In genomic region chr7:28904539-28905143, GRCh38 we compare ENCODE assay signal across 12 cellular contexts. TPM values are rescaled to one million over a fixed set of nuclear protein-coding genes. Genes with fewer than 3 reads are reported as not detected.
A peak's percentile ranks its signal among the peaks of the same experiment; 100 is the strongest.
DNase-seq lines count a peak whose midpoint lies in the region; ATAC-seq, FAIRE-seq and TF ChIP-seq lines count a peak whose summit lies in the region.
"Had no signal": no experiment of that assay in that cellular context is flagged by ENCODE, and none has a peak within 500 bp of the region (broad histone marks: within the 10 kb centered on the region; RNA-seq: fewer than 3 reads in every experiment).

No MANE protein-coding gene starts in this region.

- H3K9me3 Mint-ChIP-seq in natural killer cell treated with Interleukin-12 subunit alpha and Interleukin-12 subunit beta and Interleukin-15 and Interleukin-18, amount 100 ng/mL, for 72 hours: no peaks in the 10 kb centered on the region
- H3K9me3 Mint-ChIP-seq: activated T-helper 1 cell treated with anti-CD3 and anti-CD28 coated beads, Interleukin-12 subunit alpha, Interleukin-12 subunit beta, Interleukin-2, Interleukin-4 antibody, amounts not matched to agents 30 ng/mL and 10 ng/mL and 1 ng/mL, durations not matched to agents 14 hours and 24 hours and 36 hours; memory B cell had no signal

- no peak for TF ChIP-seq EP300 in A549 (IDR thresholded peaks at IDR 0.05)

- no peak overlapping the region for H3K56ac ChIP-seq in mesendoderm (ENCODE audit: low read length)

- H3K27me3 ChIP-seq in Loucy (ENCODE audit: insufficient read depth, low read length, poor library complexity, severe bottlenecking) (no peaks in the 10 kb centered on the region), mammary epithelial cell (ENCODE audit: insufficient read depth, low read length) (peaks cover 4% of the 10 kb centered on the region), mesendoderm (ENCODE audit: insufficient read depth, low read length, poor library complexity) (no peaks in the 10 kb centered on the region)
- H3K27me3 ChIP-seq: BLaER1 treated with 17β-estradiol and CSF1 and Interleukin-3, amounts not matched to agents 10 nM and 100 nM had no signal

- H4K8ac ChIP-seq in mesendoderm (ENCODE audit: low read depth, low read length): peak overlapping the region; percentile 56

- TF ChIP-seq CTCF in A549 (IDR thresholded peaks at IDR 0.05) (no peak), Loucy (conservative IDR thresholded peaks at IDR 0.05; ENCODE audit: low read length) (no peak), mammary epithelial cell (conservative IDR thresholded peaks at IDR 0.05 in 1 of 2, IDR thresholded peaks at IDR 0.05 in 1 of 2; ENCODE audit: extremely low read depth in 1 of 2, insufficient read depth in 1 of 2, low read depth in 1 of 2, low read length in 2 of 2) (no peak)

- no peak overlapping the region for H2AK5ac ChIP-seq in mesendoderm (ENCODE audit: low read length)

- H3K36me3 ChIP-seq in Loucy (ENCODE audit: insufficient read depth, low read length): no peaks in the 10 kb centered on the region
- no peaks in the 10 kb centered on the region for H3K36me3 ChIP-seq in mammary epithelial cell (ENCODE audit: insufficient read depth, low read length)
- H3K36me3 ChIP-seq in mesendoderm (ENCODE audit: control insufficient read depth, insufficient read depth, low read length): no peaks in the 10 kb centered on the region
- H3K36me3 ChIP-seq: BLaER1 treated with 17β-estradiol and CSF1 and Interleukin-3, amounts not matched to agents 10 nM and 100 nM had no signal

- CTCF ChIA-PET in A549 (lab: Yijun Ruan, JAX): interaction anchor here (1.0 to 10.6 kb wide), 4 partner anchors 17 to 202 kb away, joined by 3 to 83 read pairs (median 5); no protein-coding TSS in a partner anchor
- CTCF ChIA-PET in mammary epithelial cell (lab: Charles Lee; ENCODE audit: low non-redundant PET): no interaction called here

- H3K79me1 ChIP-seq in mesendoderm (ENCODE audit: low read length): no peaks in the 10 kb centered on the region

- no peak for DNase-seq in A549 (ENCODE audit: low read depth in 1 of 2, low spot score in 1 of 2)
- no peak for DNase-seq in mammary epithelial cell
- peak; percentile 32 for DNase-seq in mesendoderm
- DNase-seq in natural killer cell treated with Interleukin-12 subunit alpha and Interleukin-12 subunit beta and Interleukin-15 and Interleukin-18, amount 100 ng/mL, for 72 hours (ENCODE audit: low spot score): no peak
- DNase-seq: T-helper 2 cell had no signal

- H3K18ac ChIP-seq in mesendoderm (ENCODE audit: low read length): no peak overlapping the region

- H3K4me2 ChIP-seq in A549 (peak overlapping the region; percentile 51), Loucy (ENCODE audit: low read depth, low read length, poor library complexity, severe bottlenecking) (no peak overlapping the region), mammary epithelial cell (ENCODE audit: insufficient read depth, low read depth, low read length) (peak overlapping the region; percentile 65), mesendoderm (ENCODE audit: low read length) (no peak overlapping the region)

- H3K4me3 ChIP-seq in A549 (no peak overlapping the region), Loucy (ENCODE audit: low read length, poor library complexity, severe bottlenecking) (no peak overlapping the region), mammary epithelial cell (replicated peaks in 1 of 3; ENCODE audit: insufficient read depth in 1 of 3, low read depth in 2 of 3, low read length in 3 of 3) (peak overlapping the region in 1 of 3 experiments; percentile 21), mesendoderm (ENCODE audit: low read length) (no peak overlapping the region)
- H3K4me3 ChIP-seq: BLaER1 treated with 17β-estradiol and CSF1 and Interleukin-3, amounts not matched to agents 10 nM and 100 nM had no signal

- no peaks in the 10 kb centered on the region for H3F3A ChIP-seq in Loucy (ENCODE audit: low read depth)

- H3K79me2 ChIP-seq in Loucy (ENCODE audit: insufficient read depth, low read length): no peaks in the 10 kb centered on the region
- H3K79me2 ChIP-seq in mammary epithelial cell (ENCODE audit: insufficient read depth, low read length): no peaks in the 10 kb centered on the region
- H3K79me2 ChIP-seq in mesendoderm (ENCODE audit: control insufficient read depth, insufficient read depth, low read length): no peaks in the 10 kb centered on the region

- no peaks in the 10 kb centered on the region for H4K20me1 ChIP-seq in Loucy (ENCODE audit: insufficient read depth, low read length, poor library complexity, severe bottlenecking)
- no peaks in the 10 kb centered on the region for H4K20me1 ChIP-seq in mammary epithelial cell (ENCODE audit: insufficient read depth, low read length)
- H4K20me1 ChIP-seq: BLaER1 treated with 17β-estradiol and CSF1 and Interleukin-3, amounts not matched to agents 10 nM and 100 nM had no signal

- TF ChIP-seq RAD21 in A549 (conservative IDR thresholded peaks at IDR 0.05 in 1 of 2, IDR thresholded peaks at IDR 0.05 in 1 of 2): no peak

- no peak overlapping the region for H2BK5ac ChIP-seq in mesendoderm (ENCODE audit: low read length)

- WGBS in A549 (ENCODE audit: missing lambda C conversion rate): 42% methylated on average over 12 of the region's 12 CpGs
- 62% methylated on average over 12 of the region's 12 CpGs for whole genome bisulfite sequencing in mammary epithelial cell (ENCODE audit: low coverage, missing lambda C conversion rate)
- WGBS in mesendoderm (ENCODE audit: extremely low coverage, insufficient coverage, low lambda C conversion rate): no CpG with 5 or more reads among the region's 12 CpGs

- peaks cover 21 to 36% of the 10 kb centered on the region in 2 donors for H3K27me3 Mint-ChIP-seq in natural killer cell treated with Interleukin-12 subunit alpha and Interleukin-12 subunit beta and Interleukin-15 and Interleukin-18, amount 100 ng/mL, for 72 hours

- H3K4ac ChIP-seq in mesendoderm (ENCODE audit: low read depth, low read length): no peak overlapping the region

- H3K23ac ChIP-seq in mesendoderm (ENCODE audit: low read length): no peak overlapping the region

- H3K4me3 Mint-ChIP-seq in natural killer cell treated with Interleukin-12 subunit alpha and Interleukin-12 subunit beta and Interleukin-15 and Interleukin-18, amount 100 ng/mL, for 72 hours: no peak overlapping the region
- H3K4me3 Mint-ChIP-seq: activated T-helper 1 cell treated with anti-CD3 and anti-CD28 coated beads, Interleukin-12 subunit alpha, Interleukin-12 subunit beta, Interleukin-2, Interleukin-4 antibody, amounts not matched to agents 30 ng/mL and 10 ng/mL and 1 ng/mL, durations not matched to agents 14 hours and 24 hours and 36 hours; memory B cell had no signal

- no peaks in the 10 kb centered on the region for H3K36me3 Mint-ChIP-seq in natural killer cell treated with Interleukin-12 subunit alpha and Interleukin-12 subunit beta and Interleukin-15 and Interleukin-18, amount 100 ng/mL, for 72 hours

- H2BK15ac ChIP-seq in mesendoderm (replicated peaks; ENCODE audit: low read depth): no peak overlapping the region

- H3K9ac ChIP-seq in Loucy (ENCODE audit: low read depth, low read length, poor library complexity, severe bottlenecking) (no peak overlapping the region), mammary epithelial cell (ENCODE audit: insufficient read depth, low read length) (no peak overlapping the region), mesendoderm (ENCODE audit: low read length) (no peak overlapping the region)
- H3K9ac ChIP-seq: BLaER1 treated with 17β-estradiol and CSF1 and Interleukin-3, amounts not matched to agents 10 nM and 100 nM had no signal

- H3K4me1 ChIP-seq in A549 (no peaks in the 10 kb centered on the region), Loucy (ENCODE audit: insufficient read depth, low read length, poor library complexity, severe bottlenecking) (no peaks in the 10 kb centered on the region), mammary epithelial cell (ENCODE audit: insufficient read depth, low read length) (no peaks in the 10 kb centered on the region), mesendoderm (ENCODE audit: control insufficient read depth, low read depth, low read length) (no peaks in the 10 kb centered on the region)
- H3K4me1 ChIP-seq: BLaER1 treated with 17β-estradiol and CSF1 and Interleukin-3, amounts not matched to agents 10 nM and 100 nM had no signal

- in situ Hi-C loops in mammary epithelial cell (cut with MboI; ENCODE audit: low sequenced_read_pairs in 2 of 2): no loop called here

- no peak for FAIRE-seq in A549 (lab: Jason Lieb, UNC)

- H3K9me3 ChIP-seq in A549 (no peaks in the 10 kb centered on the region), Loucy (ENCODE audit: insufficient read depth, low read depth, low read length) (no peaks in the 10 kb centered on the region), mammary epithelial cell (replicated peaks; ENCODE audit: insufficient read depth, low read length) (no peaks in the 10 kb centered on the region)
- H3K9me3 ChIP-seq: BLaER1 treated with 17β-estradiol and CSF1 and Interleukin-3, amounts not matched to agents 10 nM and 100 nM had no signal

- ATAC-seq in A549 (no peak), GM21619 (IDR thresholded peaks at IDR 0.05; ENCODE audit: unreplicated experiment) (no peak), HG02798 (IDR thresholded peaks at IDR 0.05; ENCODE audit: poor library complexity, unreplicated experiment) (no peak), GM19463 (IDR thresholded peaks at IDR 0.05; ENCODE audit: unreplicated experiment) (no peak)
- ATAC-seq in natural killer cell treated with Interleukin-12 subunit alpha and Interleukin-12 subunit beta and Interleukin-15 and Interleukin-18, amount 100 ng/mL, for 72 hours: no peak

- H2AFZ ChIP-seq in Loucy (ENCODE audit: low read length) (0 out of 2 replicates have a peak overlapping the region, but pooled peaks have one; percentile 1), mammary epithelial cell (ENCODE audit: low read depth, low read length) (peak overlapping the region; percentile 79)

- BruUV-seq in mammary epithelial cell (replicated peaks; lab: Mats Ljungman, UMichigan): no TSS peak

- dilution Hi-C loops in mammary epithelial cell (cut with HindIII; ENCODE audit: low sequenced_read_pairs): no loop called here

- H3K27ac Mint-ChIP-seq in natural killer cell treated with Interleukin-12 subunit alpha and Interleukin-12 subunit beta and Interleukin-15 and Interleukin-18, amount 100 ng/mL, for 72 hours: no peak overlapping the region
- H3K27ac Mint-ChIP-seq: activated T-helper 1 cell treated with anti-CD3 and anti-CD28 coated beads, Interleukin-12 subunit alpha, Interleukin-12 subunit beta, Interleukin-2, Interleukin-4 antibody, amounts not matched to agents 30 ng/mL and 10 ng/mL and 1 ng/mL, durations not matched to agents 14 hours and 24 hours and 36 hours; memory B cell had no signal

- POLR2A ChIA-PET in A549 (lab: Yijun Ruan, JAX): no interaction called here

- 0 out of 2 replicates have a peak, but pooled peaks cover 5% of the 10 kb centered on the region for H3K9me2 ChIP-seq in Loucy (replicated peaks; ENCODE audit: low read depth, low read length)

- H3K4me1 Mint-ChIP-seq in natural killer cell treated with Interleukin-12 subunit alpha and Interleukin-12 subunit beta and Interleukin-15 and Interleukin-18, amount 100 ng/mL, for 72 hours (ENCODE audit: low read depth in 2 of 2): no peaks in the 10 kb centered on the region
- H3K4me1 Mint-ChIP-seq: memory B cell had no signal

- no peak overlapping the region for H3K27ac ChIP-seq in A549
- H3K27ac ChIP-seq in mammary epithelial cell (ENCODE audit: insufficient read depth, low read depth, low read length): no peak overlapping the region
- H3K27ac ChIP-seq in mesendoderm (ENCODE audit: low read depth, low read length): no peak overlapping the region
- H3K27ac ChIP-seq: BLaER1 treated with 17β-estradiol and CSF1 and Interleukin-3, amounts not matched to agents 10 nM and 100 nM had no signal

- no peak overlapping the region for H2BK120ac ChIP-seq in mesendoderm (ENCODE audit: low read depth, low read length)

- no peak overlapping the region for H4K5ac ChIP-seq in mesendoderm (ENCODE audit: low read length)

- no peak for TF ChIP-seq POLR2A in A549 (IDR thresholded peaks at IDR 0.05; ENCODE audit: low read length)

- intact Hi-C loops in mammary epithelial cell (cut with micrococcal nuclease): no loop called here

RNA-seq across cellular contexts. Expression of gene TRIL, which starts 53.5 kb away (rescaled TPM):
- polyA plus RNA-seq in A549 (2011; rRNA removed): not detected in 2 replicates
- not detected in 2 replicates for polyA plus RNA-seq in A549 (2012; cell fraction: cytosol; rRNA removed)
- not detected in 2 replicates for polyA plus RNA-seq in A549 (2012; cell fraction: nucleus; rRNA removed)
- polyA plus RNA-seq in A549 (2017; fragmentation: RNase III; extraction: RNeasy Plus Mini Kit Qiagen cat#74134 plus additional on column Dnase treatment): not detected in 3 replicates
- polyA minus RNA-seq in A549 (2011; rRNA and poly(A)+ RNA removed): not detected in 2 replicates
- 1 to 10 TPM in 1 of 2 donors, not detected in 1; 4.5 TPM for total RNA-seq in mammary epithelial cell
- 0.01 TPM for polyA plus RNA-seq in mammary epithelial cell
- polyA minus RNA-seq in mammary epithelial cell: 0.10 TPM
- polyA plus RNA-seq in mesendoderm (2013, experiment 1 of 2): 1.2 TPM
- polyA plus RNA-seq in mesendoderm (2013, experiment 2 of 2): 1.2 TPM
- under 1 TPM in 1 of 2 donors, not detected in 1; 0.11 TPM for total RNA-seq in natural killer cell treated with Interleukin-12 subunit alpha and Interleukin-12 subunit beta and Interleukin-15 and Interleukin-18, amount 100 ng/mL, for 72 hours

Comparison
In these comparisons a context has a peak if more than half of its experiments do, and no peak if none do; other contexts are left out.
1. H3K4me2 ChIP-seq: peak in A549 (single experiment) and mammary epithelial cell (single experiment); none in Loucy (single experiment) and mesendoderm (single experiment).